ENCODE assay signal across 8 cellular contexts in genomic region chr2:145916799-145917198, GRCh38.
"Had no signal": no experiment of that assay in that cellular context is flagged by ENCODE, and none has a peak within 500 bp of the region (broad histone marks: within the 10 kb centered on the region; RNA-seq: fewer than 3 reads in every experiment).

No MANE protein-coding gene starts in this region.

- ATAC-seq: GM23338 had no signal

- H3K4me1 Mint-ChIP-seq: IgD-negative memory B cell had no signal

- DNase-seq: H9, HCEC 1CT, KG1 had no signal

- FAIRE-seq: H1, H54 had no signal

- H3K27ac ChIP-seq: HL-60 had no signal

- H3K27ac Mint-ChIP-seq: GM23338, H9, IgD-negative memory B cell had no signal

- H3K27me3 Mint-ChIP-seq: IgD-negative memory B cell had no signal

- H3K9me3 Mint-ChIP-seq: GM23338, H9, IgD-negative memory B cell had no signal

- H3K4me3 Mint-ChIP-seq: GM23338, H9, IgD-negative memory B cell had no signal

- H2AFZ ChIP-seq: GM23338 had no signal

- H3K4me2 ChIP-seq: GM23338 had no signal

- H3K36me3 Mint-ChIP-seq: IgD-negative memory B cell had no signal

- H3K4me3 ChIP-seq: GM23338 had no signal
